ENCODE assay signal across 8 cellular contexts in genomic region chr5:43603535-43604363, GRCh38. TPM values are rescaled to one million over a fixed set of nuclear protein-coding genes. Genes with fewer than 3 reads are reported as not detected.
DNase-seq lines count a peak whose midpoint lies in the region; ATAC-seq and TF ChIP-seq lines count a peak whose summit lies in the region.

No MANE protein-coding gene starts in this region.

- DNase-seq in NCI-H2196 treated with DMSO at 0.1 percent for 48 hours (lab: John Stamatoyannopoulos, UW; ENCODE audit: unreplicated experiment) (peak; percentile 87), left lobe of liver (ENCODE audit: low spot score) (peak; percentile 95)
- DNase-seq in activated CD4-positive, alpha-beta T cell treated with anti-CD3 and anti-CD28 coated beads for 36 hours, result peak; percentile 88
- DNase-seq in stimulated activated CD4-positive, alpha-beta T cell treated with anti-CD3 and anti-CD28 coated beads, Interleukin-2, amount 100 ng/mL, for 48 hours, result peak; percentile 53 to 58

- CTCF ChIA-PET in activated CD4-positive, alpha-beta T cell treated with anti-CD3 and anti-CD28 coated beads for 36 hours (lab: Charles Lee), result interaction anchor here (0.7 to 5.0 kb wide), 4 partner anchors 27 to 653 kb away, joined by 3 to 17 read pairs (median 10); partner anchors contain the start of gene TMEM267

- H3K9me3 Mint-ChIP-seq in activated CD4-positive, alpha-beta T cell treated with anti-CD3 and anti-CD28 coated beads for 36 hours (ENCODE audit: low read depth), result no peaks in the 10 kb centered on the region

- H3K36me3 Mint-ChIP-seq in activated CD4-positive, alpha-beta T cell treated with anti-CD3 and anti-CD28 coated beads for 36 hours (ENCODE audit: low read depth), result peaks cover 24% of the 10 kb centered on the region

- intact Hi-C loops in activated CD4-positive, alpha-beta T cell treated with anti-CD3 and anti-CD28 coated beads for 36 hours (cut with DNase I, micrococcal nuclease), result loop anchor here (1.0 to 10.0 kb wide), 13 partner anchors 47 to 1205 kb away; partner anchors contain the start of genes MRPS30 (in 2 of the 2), NIM1K (in 1 of the 2) and ZNF131 (in 1 of the 2)

- H3K4me1 Mint-ChIP-seq in activated CD4-positive, alpha-beta T cell treated with anti-CD3 and anti-CD28 coated beads for 36 hours, result peaks cover 31% of the 10 kb centered on the region

- H3K27ac ChIP-seq in 22Rv1 (peak overlapping the region; percentile 68), cingulate gyrus (ENCODE audit: low read depth, low read length) (peak overlapping the region; percentile 65)

- H3K27ac Mint-ChIP-seq in activated CD4-positive, alpha-beta T cell treated with anti-CD3 and anti-CD28 coated beads for 36 hours, result peak overlapping the region; percentile 91

- no peaks in the 10 kb centered on the region for H3K27me3 Mint-ChIP-seq in activated CD4-positive, alpha-beta T cell treated with anti-CD3 and anti-CD28 coated beads for 36 hours

- peak; percentile 80 for TF ChIP-seq POLR2A in GM18526 (IDR thresholded peaks at IDR 0.05; ENCODE audit: extremely low read depth, insufficient read length)

- TF ChIP-seq CTCF in 22Rv1 (IDR thresholded peaks at IDR 0.05), result no peak

- H3K4me3 Mint-ChIP-seq in activated CD4-positive, alpha-beta T cell treated with anti-CD3 and anti-CD28 coated beads for 36 hours, result peak overlapping the region; percentile 95

- ATAC-seq in HG03066 (IDR thresholded peaks at IDR 0.05; ENCODE audit: low read depth, unreplicated experiment) (peak; percentile 32), left lobe of liver (peak; percentile 82)
- ATAC-seq in activated CD4-positive, alpha-beta T cell treated with anti-CD3 and anti-CD28 coated beads for 36 hours, result peak; percentile 83

- POLR2A ChIA-PET in activated CD4-positive, alpha-beta T cell treated with anti-CD3 and anti-CD28 coated beads for 36 hours (lab: Charles Lee), result interaction anchor here (0.8 to 2.5 kb wide), 4 partner anchors 28 to 120 kb away, joined by 3 to 18 read pairs (median 4); partner anchors contain the start of genes C5orf34 and TMEM267

RNA-seq across cellular contexts. Expression of gene NNT, which starts 0.8 kb away (rescaled TPM):
- 10 to 100 TPM; 55.4 to 77.5 TPM for total RNA-seq in activated CD4-positive, alpha-beta T cell treated with anti-CD3 and anti-CD28 coated beads for 36 hours
- 190 TPM for total RNA-seq in left lobe of liver

RNA-seq across cellular contexts. Expression of gene PAIP1, which starts 46.9 kb away (rescaled TPM):
- total RNA-seq in activated CD4-positive, alpha-beta T cell treated with anti-CD3 and anti-CD28 coated beads for 36 hours, result 10 to 100 TPM; 51.7 to 55.1 TPM
- 32.8 TPM for total RNA-seq in left lobe of liver

Comparison
In these comparisons a context has a peak if more than half of its experiments do, and no peak if none do; other contexts are left out.
1. Peak in every context shown above with its lines: DNase-seq, ATAC-seq and H3K27ac ChIP-seq.
2. ATAC-seq: peak in every context shown above with its lines; median percentile 83 in activated CD4-positive, alpha-beta T cell treated with anti-CD3 and anti-CD28 coated beads for 36 hours; 82 in left lobe of liver; 32 in HG03066.